ENCODE assay signal across 1 cellular context in the genomic region with DNA sequence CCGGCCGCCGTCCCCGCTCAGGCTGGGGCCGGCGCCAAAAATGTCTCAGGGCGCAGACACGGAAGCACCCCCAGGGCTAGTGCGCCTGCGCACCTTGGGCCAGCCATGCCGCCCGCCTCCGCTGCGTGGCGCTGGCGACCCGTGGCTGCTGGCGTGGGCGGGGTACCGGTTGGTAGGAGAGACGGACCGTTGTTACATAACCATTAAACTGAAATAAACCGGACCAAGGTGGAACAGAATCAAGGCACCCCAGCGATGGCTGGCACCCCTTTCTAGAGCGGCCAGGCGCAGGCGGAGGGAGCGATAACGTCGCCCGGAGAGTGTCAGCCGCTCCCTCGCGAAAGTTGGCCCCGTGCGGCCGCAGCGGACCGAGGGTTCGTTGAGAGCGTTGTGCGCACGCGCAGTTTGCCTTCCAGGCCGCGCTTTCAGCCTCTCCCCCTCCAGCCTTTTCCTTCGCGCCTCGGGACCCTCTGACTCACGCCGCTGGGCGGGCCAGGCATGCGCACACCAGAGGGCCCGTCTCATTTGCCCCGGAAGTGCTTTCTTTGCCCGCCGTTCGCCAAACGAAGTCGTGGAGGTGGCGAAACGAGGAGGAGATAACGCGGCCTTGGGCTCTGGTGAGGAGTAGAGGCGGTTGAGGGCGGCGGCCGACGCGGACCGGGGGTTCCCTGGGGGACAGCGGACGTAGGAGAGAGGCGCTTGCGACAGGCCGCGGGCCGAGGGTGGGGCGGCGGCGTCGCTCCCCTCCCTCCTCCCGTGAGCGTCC.
TF ChIP-seq lines count a peak whose summit lies in the region.

A gene with protein sequence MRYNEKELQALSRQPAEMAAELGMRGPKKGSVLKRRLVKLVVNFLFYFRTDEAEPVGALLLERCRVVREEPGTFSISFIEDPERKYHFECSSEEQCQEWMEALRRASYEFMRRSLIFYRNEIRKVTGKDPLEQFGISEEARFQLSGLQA (minus strand): TSS at position 45 of the 766 bp plus-strand sequence. CDS start 81 bp downstream, outside the sequence.
A gene with protein sequence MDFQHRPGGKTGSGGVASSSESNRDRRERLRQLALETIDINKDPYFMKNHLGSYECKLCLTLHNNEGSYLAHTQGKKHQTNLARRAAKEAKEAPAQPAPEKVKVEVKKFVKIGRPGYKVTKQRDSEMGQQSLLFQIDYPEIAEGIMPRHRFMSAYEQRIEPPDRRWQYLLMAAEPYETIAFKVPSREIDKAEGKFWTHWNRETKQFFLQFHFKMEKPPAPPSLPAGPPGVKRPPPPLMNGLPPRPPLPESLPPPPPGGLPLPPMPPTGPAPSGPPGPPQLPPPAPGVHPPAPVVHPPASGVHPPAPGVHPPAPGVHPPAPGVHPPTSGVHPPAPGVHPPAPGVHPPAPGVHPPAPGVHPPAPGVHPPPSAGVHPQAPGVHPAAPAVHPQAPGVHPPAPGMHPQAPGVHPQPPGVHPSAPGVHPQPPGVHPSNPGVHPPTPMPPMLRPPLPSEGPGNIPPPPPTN (plus strand): TSS at position 540 of the 766 bp plus-strand sequence. CDS start 6,595 bp downstream, outside the sequence.

TF ChIP-seq in GM23338, 12 proteins besides CTCF, POLR2A, EP300 and RAD21 (continued from another document):
- TF ChIP-seq, protein P1, sequence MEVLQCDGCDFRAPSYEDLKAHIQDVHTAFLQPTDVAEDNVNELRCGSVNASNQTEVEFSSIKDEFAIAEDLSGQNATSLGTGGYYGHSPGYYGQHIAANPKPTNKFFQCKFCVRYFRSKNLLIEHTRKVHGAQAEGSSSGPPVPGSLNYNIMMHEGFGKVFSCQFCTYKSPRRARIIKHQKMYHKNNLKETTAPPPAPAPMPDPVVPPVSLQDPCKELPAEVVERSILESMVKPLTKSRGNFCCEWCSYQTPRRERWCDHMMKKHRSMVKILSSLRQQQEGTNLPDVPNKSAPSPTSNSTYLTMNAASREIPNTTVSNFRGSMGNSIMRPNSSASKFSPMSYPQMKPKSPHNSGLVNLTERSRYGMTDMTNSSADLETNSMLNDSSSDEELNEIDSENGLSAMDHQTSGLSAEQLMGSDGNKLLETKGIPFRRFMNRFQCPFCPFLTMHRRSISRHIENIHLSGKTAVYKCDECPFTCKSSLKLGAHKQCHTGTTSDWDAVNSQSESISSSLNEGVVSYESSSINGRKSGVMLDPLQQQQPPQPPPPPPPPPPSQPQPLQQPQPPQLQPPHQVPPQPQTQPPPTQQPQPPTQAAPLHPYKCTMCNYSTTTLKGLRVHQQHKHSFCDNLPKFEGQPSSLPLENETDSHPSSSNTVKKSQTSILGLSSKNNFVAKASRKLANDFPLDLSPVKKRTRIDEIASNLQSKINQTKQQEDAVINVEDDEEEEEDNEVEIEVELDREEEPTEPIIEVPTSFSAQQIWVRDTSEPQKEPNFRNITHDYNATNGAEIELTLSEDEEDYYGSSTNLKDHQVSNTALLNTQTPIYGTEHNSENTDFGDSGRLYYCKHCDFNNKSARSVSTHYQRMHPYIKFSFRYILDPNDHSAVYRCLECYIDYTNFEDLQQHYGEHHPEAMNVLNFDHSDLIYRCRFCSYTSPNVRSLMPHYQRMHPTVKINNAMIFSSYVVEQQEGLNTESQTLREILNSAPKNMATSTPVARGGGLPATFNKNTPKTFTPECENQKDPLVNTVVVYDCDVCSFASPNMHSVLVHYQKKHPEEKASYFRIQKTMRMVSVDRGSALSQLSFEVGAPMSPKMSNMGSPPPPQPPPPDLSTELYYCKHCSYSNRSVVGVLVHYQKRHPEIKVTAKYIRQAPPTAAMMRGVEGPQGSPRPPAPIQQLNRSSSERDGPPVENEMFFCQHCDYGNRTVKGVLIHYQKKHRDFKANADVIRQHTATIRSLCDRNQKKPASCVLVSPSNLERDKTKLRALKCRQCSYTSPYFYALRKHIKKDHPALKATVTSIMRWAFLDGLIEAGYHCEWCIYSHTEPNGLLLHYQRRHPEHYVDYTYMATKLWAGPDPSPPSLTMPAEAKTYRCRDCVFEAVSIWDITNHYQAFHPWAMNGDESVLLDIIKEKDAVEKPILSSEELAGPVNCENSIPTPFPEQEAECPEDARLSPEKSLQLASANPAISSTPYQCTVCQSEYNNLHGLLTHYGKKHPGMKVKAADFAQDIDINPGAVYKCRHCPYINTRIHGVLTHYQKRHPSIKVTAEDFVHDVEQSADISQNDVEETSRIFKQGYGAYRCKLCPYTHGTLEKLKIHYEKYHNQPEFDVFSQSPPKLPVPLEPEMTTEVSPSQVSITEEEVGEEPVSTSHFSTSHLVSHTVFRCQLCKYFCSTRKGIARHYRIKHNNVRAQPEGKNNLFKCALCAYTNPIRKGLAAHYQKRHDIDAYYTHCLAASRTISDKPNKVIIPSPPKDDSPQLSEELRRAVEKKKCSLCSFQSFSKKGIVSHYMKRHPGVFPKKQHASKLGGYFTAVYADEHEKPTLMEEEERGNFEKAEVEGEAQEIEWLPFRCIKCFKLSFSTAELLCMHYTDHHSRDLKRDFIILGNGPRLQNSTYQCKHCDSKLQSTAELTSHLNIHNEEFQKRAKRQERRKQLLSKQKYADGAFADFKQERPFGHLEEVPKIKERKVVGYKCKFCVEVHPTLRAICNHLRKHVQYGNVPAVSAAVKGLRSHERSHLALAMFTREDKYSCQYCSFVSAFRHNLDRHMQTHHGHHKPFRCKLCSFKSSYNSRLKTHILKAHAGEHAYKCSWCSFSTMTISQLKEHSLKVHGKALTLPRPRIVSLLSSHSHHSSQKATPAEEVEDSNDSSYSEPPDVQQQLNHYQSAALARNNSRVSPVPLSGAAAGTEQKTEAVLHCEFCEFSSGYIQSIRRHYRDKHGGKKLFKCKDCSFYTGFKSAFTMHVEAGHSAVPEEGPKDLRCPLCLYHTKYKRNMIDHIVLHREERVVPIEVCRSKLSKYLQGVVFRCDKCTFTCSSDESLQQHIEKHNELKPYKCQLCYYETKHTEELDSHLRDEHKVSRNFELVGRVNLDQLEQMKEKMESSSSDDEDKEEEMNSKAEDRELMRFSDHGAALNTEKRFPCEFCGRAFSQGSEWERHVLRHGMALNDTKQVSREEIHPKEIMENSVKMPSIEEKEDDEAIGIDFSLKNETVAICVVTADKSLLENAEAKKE (CRISPR knock-in tag; IDR thresholded peaks at IDR 0.05): no peak
- TF ChIP-seq JUNB (IDR thresholded peaks at IDR 0.05; ENCODE audit: unreplicated experiment): no peak
- peak; percentile 51 for TF ChIP-seq CREB1 (CRISPR knock-in tag; IDR thresholded peaks at IDR 0.05; ENCODE audit: low read depth)
- peak; percentile 88 for TF ChIP-seq POLR2AphosphoS5 (IDR thresholded peaks at IDR 0.05; ENCODE audit: low read depth)
- TF ChIP-seq STAT1 (IDR thresholded peaks at IDR 0.05; ENCODE audit: unreplicated experiment): no peak
- no peak for TF ChIP-seq NANOG (IDR thresholded peaks at IDR 0.05; ENCODE audit: borderline replicate concordance)
- TF ChIP-seq EZH2 (IDR thresholded peaks at IDR 0.05; ENCODE audit: low read depth, unreplicated experiment): no peak
- TF ChIP-seq, protein P2, sequence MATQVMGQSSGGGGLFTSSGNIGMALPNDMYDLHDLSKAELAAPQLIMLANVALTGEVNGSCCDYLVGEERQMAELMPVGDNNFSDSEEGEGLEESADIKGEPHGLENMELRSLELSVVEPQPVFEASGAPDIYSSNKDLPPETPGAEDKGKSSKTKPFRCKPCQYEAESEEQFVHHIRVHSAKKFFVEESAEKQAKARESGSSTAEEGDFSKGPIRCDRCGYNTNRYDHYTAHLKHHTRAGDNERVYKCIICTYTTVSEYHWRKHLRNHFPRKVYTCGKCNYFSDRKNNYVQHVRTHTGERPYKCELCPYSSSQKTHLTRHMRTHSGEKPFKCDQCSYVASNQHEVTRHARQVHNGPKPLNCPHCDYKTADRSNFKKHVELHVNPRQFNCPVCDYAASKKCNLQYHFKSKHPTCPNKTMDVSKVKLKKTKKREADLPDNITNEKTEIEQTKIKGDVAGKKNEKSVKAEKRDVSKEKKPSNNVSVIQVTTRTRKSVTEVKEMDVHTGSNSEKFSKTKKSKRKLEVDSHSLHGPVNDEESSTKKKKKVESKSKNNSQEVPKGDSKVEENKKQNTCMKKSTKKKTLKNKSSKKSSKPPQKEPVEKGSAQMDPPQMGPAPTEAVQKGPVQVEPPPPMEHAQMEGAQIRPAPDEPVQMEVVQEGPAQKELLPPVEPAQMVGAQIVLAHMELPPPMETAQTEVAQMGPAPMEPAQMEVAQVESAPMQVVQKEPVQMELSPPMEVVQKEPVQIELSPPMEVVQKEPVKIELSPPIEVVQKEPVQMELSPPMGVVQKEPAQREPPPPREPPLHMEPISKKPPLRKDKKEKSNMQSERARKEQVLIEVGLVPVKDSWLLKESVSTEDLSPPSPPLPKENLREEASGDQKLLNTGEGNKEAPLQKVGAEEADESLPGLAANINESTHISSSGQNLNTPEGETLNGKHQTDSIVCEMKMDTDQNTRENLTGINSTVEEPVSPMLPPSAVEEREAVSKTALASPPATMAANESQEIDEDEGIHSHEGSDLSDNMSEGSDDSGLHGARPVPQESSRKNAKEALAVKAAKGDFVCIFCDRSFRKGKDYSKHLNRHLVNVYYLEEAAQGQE (IDR thresholded peaks at IDR 0.05; ENCODE audit: unreplicated experiment): no peak
- TF ChIP-seq, protein P3, sequence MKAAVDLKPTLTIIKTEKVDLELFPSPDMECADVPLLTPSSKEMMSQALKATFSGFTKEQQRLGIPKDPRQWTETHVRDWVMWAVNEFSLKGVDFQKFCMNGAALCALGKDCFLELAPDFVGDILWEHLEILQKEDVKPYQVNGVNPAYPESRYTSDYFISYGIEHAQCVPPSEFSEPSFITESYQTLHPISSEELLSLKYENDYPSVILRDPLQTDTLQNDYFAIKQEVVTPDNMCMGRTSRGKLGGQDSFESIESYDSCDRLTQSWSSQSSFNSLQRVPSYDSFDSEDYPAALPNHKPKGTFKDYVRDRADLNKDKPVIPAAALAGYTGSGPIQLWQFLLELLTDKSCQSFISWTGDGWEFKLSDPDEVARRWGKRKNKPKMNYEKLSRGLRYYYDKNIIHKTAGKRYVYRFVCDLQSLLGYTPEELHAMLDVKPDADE (IDR thresholded peaks at IDR 0.05): no peak; the same call in 1 of the 2 replicates
